Comparison of ENCODE assay signal across 7 cellular contexts in genomic region chr3:86766331-86766730, GRCh38.
"Had no signal": no experiment of that assay in that cellular context is flagged by ENCODE, and none has a peak within 500 bp of the region (broad histone marks: within the 10 kb centered on the region; RNA-seq: fewer than 3 reads in every experiment).

No MANE protein-coding gene starts in this region.

- H3K4me3 ChIP-seq: K562 had no signal

- H3K27ac ChIP-seq: HL-60, KMS-11 had no signal

- H3K4me2 ChIP-seq: KMS-11 had no signal

- H3K4me3 Mint-ChIP-seq: IgD-negative memory B cell had no signal

- FAIRE-seq: HTR-8/SVneo, K562 had no signal

- H3K9ac ChIP-seq: KMS-11 had no signal

- H3K27me3 Mint-ChIP-seq: IgD-negative memory B cell had no signal

- H3K27ac Mint-ChIP-seq: IgD-negative memory B cell had no signal

- DNase-seq: KBM-7, KG1 had no signal

- ATAC-seq: K562 had no signal

- H3K36me3 Mint-ChIP-seq: IgD-negative memory B cell had no signal
